ENCODE assay signal across 1 cellular context in genomic region chrX:65331371-65331770, GRCh38.
TF ChIP-seq lines count a peak whose summit lies in the region.

No MANE protein-coding gene starts in this region.

TF ChIP-seq in HEK293, 187 proteins besides CTCF, POLR2A, EP300 and RAD21 (continued from another document):
- TF ChIP-seq REST (tag by site-specific recombination; IDR thresholded peaks at IDR 0.05) (0 out of 2 replicates have a peak, but pooled peaks have one; percentile 20), ZNF776 (tag by site-specific recombination; IDR thresholded peaks at IDR 0.05; ENCODE audit: borderline replicate concordance) (no peak), OVOL3 (tag by site-specific recombination; IDR thresholded peaks at IDR 0.05) (no peak), ZNF248 (tag by site-specific recombination; IDR thresholded peaks at IDR 0.05) (no peak), ZNF596 (tag by site-specific recombination; IDR thresholded peaks at IDR 0.05) (no peak), YY1 (tag by site-specific recombination; IDR thresholded peaks at IDR 0.05) (no peak), ZFP69B (tag by site-specific recombination; IDR thresholded peaks at IDR 0.05) (no peak), ZNF398 (tag by site-specific recombination; IDR thresholded peaks at IDR 0.05) (no peak), AEBP2 (tag by site-specific recombination; IDR thresholded peaks at IDR 0.05; ENCODE audit: borderline replicate concordance) (no peak), ZNF449 (tag by site-specific recombination; IDR thresholded peaks at IDR 0.05) (no peak), ZNF184 (tag by site-specific recombination; IDR thresholded peaks at IDR 0.05) (no peak), ZNF174 (tag by site-specific recombination; IDR thresholded peaks at IDR 0.05) (no peak), ZNF701 (tag by site-specific recombination; IDR thresholded peaks at IDR 0.05) (no peak), ZNF777 (tag by site-specific recombination; IDR thresholded peaks at IDR 0.05; ENCODE audit: borderline replicate concordance) (no peak), ZNF501 (tag by site-specific recombination; IDR thresholded peaks at IDR 0.05) (no peak), ZNF292 (tag by site-specific recombination; IDR thresholded peaks at IDR 0.05; ENCODE audit: borderline replicate concordance, low read depth) (no peak), GFI1B (tag by site-specific recombination; IDR thresholded peaks at IDR 0.05) (no peak), ZNF10 (tag by site-specific recombination; IDR thresholded peaks at IDR 0.05) (no peak), MZF1 (tag by site-specific recombination; IDR thresholded peaks at IDR 0.05; ENCODE audit: borderline replicate concordance) (no peak), ZNF394 (tag by site-specific recombination; IDR thresholded peaks at IDR 0.05; ENCODE audit: borderline replicate concordance) (peak; percentile 62; the same call in 1 of the 2 replicates), ZNF555 (tag by site-specific recombination; conservative IDR thresholded peaks at IDR 0.05) (peak; percentile 52), ZNF132 (tag by site-specific recombination; IDR thresholded peaks at IDR 0.05; ENCODE audit: borderline replicate concordance) (no peak), ZNF518A (tag by site-specific recombination; conservative IDR thresholded peaks at IDR 0.05; ENCODE audit: low read depth) (peak; percentile 63), ZNF341 (tag by site-specific recombination; IDR thresholded peaks at IDR 0.05; ENCODE audit: low read depth) (no peak), HIC1 (tag by site-specific recombination; IDR thresholded peaks at IDR 0.05) (no peak), SALL2 (tag by site-specific recombination; IDR thresholded peaks at IDR 0.05; ENCODE audit: borderline replicate concordance) (no peak), ZEB2 (tag by site-specific recombination; IDR thresholded peaks at IDR 0.05) (no peak), ZNF623 (tag by site-specific recombination; IDR thresholded peaks at IDR 0.05) (no peak; the same call in 1 of the 2 replicates), ZNF610 (tag by site-specific recombination; IDR thresholded peaks at IDR 0.05; ENCODE audit: borderline replicate concordance) (no peak), ZNF792 (tag by site-specific recombination; IDR thresholded peaks at IDR 0.05) (no peak)
TF ChIP-seq in HEK293: peak in this region for 8.
